12 cellular contexts compared by ENCODE assay signal in genomic region chr10:4051011-4051407, GRCh38.
DNase-seq lines count a peak whose midpoint lies in the region; ATAC-seq, FAIRE-seq and TF ChIP-seq lines count a peak whose summit lies in the region.
"Had no signal": no experiment of that assay in that cellular context is flagged by ENCODE, and none has a peak within 500 bp of the region (broad histone marks: within the 10 kb centered on the region; RNA-seq: fewer than 3 reads in every experiment).

No MANE protein-coding gene starts in this region.

- FAIRE-seq in endothelial cell of umbilical vein (lab: Jason Lieb, UNC): no peak

- H3K4me3 ChIP-seq in SK-N-SH (ENCODE audit: low read depth in 2 of 2, low read length in 1 of 2) (no peak overlapping the region), endothelial cell of umbilical vein (replicated peaks in 1 of 3; ENCODE audit: insufficient read depth in 1 of 3, low read depth in 1 of 3, low read length in 3 of 3) (no peak overlapping the region), uterus (peak overlapping the region; percentile 15 to 22)

- ATAC-seq in SK-N-SH treated with all-trans-retinoic acid at 6 μM for 48 hours (no peak), HG02870 (IDR thresholded peaks at IDR 0.05; ENCODE audit: unreplicated experiment) (no peak)
- ATAC-seq: naive thymus-derived CD4-positive, alpha-beta T cell had no signal

- H3K4me2 ChIP-seq in SK-N-SH (no peak overlapping the region), endothelial cell of umbilical vein (ENCODE audit: insufficient read depth, low read length) (peak overlapping the region; percentile 18)

- H3K4me1 ChIP-seq in SK-N-SH (ENCODE audit: control insufficient read depth in 1 of 2, insufficient read depth in 2 of 2, low read depth in 1 of 2, low read length in 1 of 2): no peaks in the 10 kb centered on the region
- peaks cover 6% of the 10 kb centered on the region for H3K4me1 ChIP-seq in endothelial cell of umbilical vein (ENCODE audit: control insufficient read depth, extremely low read depth, insufficient read depth, low read length)
- H3K4me1 ChIP-seq in uterus: peaks cover 0 to 4% of the 10 kb centered on the region in 2 donors

- dilution Hi-C loops in endothelial cell of umbilical vein (cut with MboI; ENCODE audit: extremely low pct_ligation_motif_present, low sequenced_read_pairs): no loop called here

- POLR2A ChIA-PET in SK-N-SH (lab: Yijun Ruan, JAX): no interaction called here
- POLR2A ChIA-PET in endothelial cell of umbilical vein (lab: Charles Lee): no interaction called here

- BruUV-seq in endothelial cell of umbilical vein (replicated peaks; lab: Mats Ljungman, UMichigan): no TSS peak

- no peaks in the 10 kb centered on the region for H3K9me1 ChIP-seq in endothelial cell of umbilical vein (replicated peaks; ENCODE audit: control insufficient read depth, extremely low read depth, insufficient read depth, low read length)

- H3K27me3 ChIP-seq in SK-N-SH (ENCODE audit: insufficient read depth) (no peaks in the 10 kb centered on the region), endothelial cell of umbilical vein (ENCODE audit: control insufficient read depth in 2 of 2, insufficient read depth in 2 of 2, low read length in 2 of 2) (no peaks in the 10 kb centered on the region), uterus (no peaks in the 10 kb centered on the region)

- DNase-seq in SK-N-SH (no peak), endothelial cell of umbilical vein (ENCODE audit: low read depth, low spot score) (peak; percentile 70), myocyte (ENCODE audit: low read depth) (peak; percentile 75), uterus (peak; percentile 40 to 70), NCI-H128 (lab: John Stamatoyannopoulos, UW; ENCODE audit: unreplicated experiment) (no peak), AML-193 (lab: John Stamatoyannopoulos, UW) (no peak)
- DNase-seq: 8988T; naive thymus-derived CD4-positive, alpha-beta T cell; NCI-H1048; T-helper 1 cell had no signal

- H4K20me1 ChIP-seq in SK-N-SH (ENCODE audit: insufficient read depth): no peaks in the 10 kb centered on the region
- no peaks in the 10 kb centered on the region for H4K20me1 ChIP-seq in endothelial cell of umbilical vein (replicated peaks; ENCODE audit: control insufficient read depth, extremely low read depth, insufficient read depth, low read length)

- no peak for TF ChIP-seq CTCF in SK-N-SH (IDR thresholded peaks at IDR 0.05)
- no peak for TF ChIP-seq CTCF in endothelial cell of umbilical vein (IDR thresholded peaks at IDR 0.05; ENCODE audit: extremely low read depth in 1 of 2, insufficient read depth in 1 of 2, low read depth in 1 of 2, low read length in 2 of 2)
- no peak for TF ChIP-seq CTCF in uterus (IDR thresholded peaks at IDR 0.05)

- no peaks in the 10 kb centered on the region for H3F3A ChIP-seq in SK-N-SH (replicated peaks; ENCODE audit: insufficient read depth)

- no peak for TF ChIP-seq RAD21 in SK-N-SH (IDR thresholded peaks at IDR 0.05; ENCODE audit: low read length)

- H3K9me2 ChIP-seq in SK-N-SH: no peaks in the 10 kb centered on the region

- H2AFZ ChIP-seq in SK-N-SH (ENCODE audit: low read depth) (peak overlapping the region; percentile 5; the same call in 1 of the 2 replicates), endothelial cell of umbilical vein (ENCODE audit: low read depth, low read length) (peak overlapping the region; percentile 84)

- intact Hi-C loops in endothelial cell of umbilical vein (cut with micrococcal nuclease): no loop called here
- intact Hi-C loops in uterus (cut with DNase I; ENCODE audit: low total_unique reads): no loop called here

- no peak overlapping the region for H3K9ac ChIP-seq in SK-N-SH
- no peak overlapping the region for H3K9ac ChIP-seq in endothelial cell of umbilical vein (replicated peaks; ENCODE audit: extremely low read depth, insufficient read depth, low read length)

- H3K9me3 ChIP-seq in SK-N-SH (peaks cover 2% of the 10 kb centered on the region; the same call in 1 of the 2 replicates), endothelial cell of umbilical vein (replicated peaks; ENCODE audit: control insufficient read depth, insufficient read depth, low read length) (no peaks in the 10 kb centered on the region), uterus (no peaks in the 10 kb centered on the region)

- WGBS in SK-N-SH (ENCODE audit: low lambda C conversion rate): 93% methylated on average over 4 of the region's 4 CpGs

- no peak for TF ChIP-seq EP300 in SK-N-SH (IDR thresholded peaks at IDR 0.05; ENCODE audit: borderline replicate concordance in 1 of 2, low read depth in 1 of 2, low read length in 1 of 2)

- H3K36me3 ChIP-seq in SK-N-SH (replicated peaks in 1 of 2; ENCODE audit: control insufficient read depth in 1 of 2, insufficient read depth in 2 of 2, low read length in 1 of 2): no peaks in the 10 kb centered on the region
- no peaks in the 10 kb centered on the region for H3K36me3 ChIP-seq in endothelial cell of umbilical vein (ENCODE audit: control insufficient read depth in 2 of 2, extremely low read depth in 1 of 2, insufficient read depth in 2 of 2, low read length in 2 of 2)
- H3K36me3 ChIP-seq in uterus: no peaks in the 10 kb centered on the region

- CTCF ChIA-PET in SK-N-SH (lab: Yijun Ruan, JAX) (interaction anchor here (1.7 kb wide), 1 partner anchor 9 kb away, joined by 3 read pairs; no protein-coding TSS in a partner anchor), endothelial cell of umbilical vein (lab: Charles Lee) (interaction anchor here (1.0 to 2.6 kb wide), 2 partner anchors 11 to 96 kb away, joined by 4 to 7 read pairs; no protein-coding TSS in a partner anchor)

- no peaks in the 10 kb centered on the region for H3K79me2 ChIP-seq in SK-N-SH (ENCODE audit: insufficient read depth)
- H3K79me2 ChIP-seq in endothelial cell of umbilical vein (ENCODE audit: control insufficient read depth, insufficient read depth, low read length): no peaks in the 10 kb centered on the region

- no peak overlapping the region for H3K27ac ChIP-seq in SK-N-SH (ENCODE audit: low read depth in 2 of 2, low read length in 1 of 2)
- H3K27ac ChIP-seq in endothelial cell of umbilical vein (ENCODE audit: insufficient read depth, low read depth, low read length): no peak overlapping the region
- peak overlapping the region; percentile 78 to 87 for H3K27ac ChIP-seq in uterus

- TF ChIP-seq POLR2A in endothelial cell of umbilical vein (IDR thresholded peaks at IDR 0.05; ENCODE audit: low read depth, low read length) (no peak), uterus (IDR thresholded peaks at IDR 0.05) (no peak)

TF ChIP-seq in SK-N-SH, 30 proteins besides CTCF, POLR2A, EP300 and RAD21 (continues in another document):
- TF ChIP-seq IRF3 (IDR thresholded peaks at IDR 0.05; ENCODE audit: low read depth, low read length): no peak
- no peak for TF ChIP-seq ELF1 (IDR thresholded peaks at IDR 0.05)
- no peak for TF ChIP-seq RXRA (IDR thresholded peaks at IDR 0.05; ENCODE audit: borderline replicate concordance, low read depth)
- no peak for TF ChIP-seq FOXM1 (IDR thresholded peaks at IDR 0.05; ENCODE audit: low read depth)
- TF ChIP-seq RCOR1 (IDR thresholded peaks at IDR 0.05; ENCODE audit: low read length): no peak
- no peak for TF ChIP-seq GATA2 (CRISPR knock-in tag; IDR thresholded peaks at IDR 0.05)
- no peak for TF ChIP-seq SMC3 (IDR thresholded peaks at IDR 0.05; ENCODE audit: low read depth, low read length)

TF ChIP-seq in SK-N-SH treated with all-trans-retinoic acid at 6 μM for 48 hours, 23 proteins besides CTCF, POLR2A, EP300 and RAD21 (continues in another document):
- TF ChIP-seq BACH2 (CRISPR knock-in tag; IDR thresholded peaks at IDR 0.05; ENCODE audit: borderline replicate concordance) (no peak), CSRNP3 (CRISPR knock-in tag; IDR thresholded peaks at IDR 0.05) (no peak), OSR1 (CRISPR knock-in tag; IDR thresholded peaks at IDR 0.05) (no peak)

TF ChIP-seq in endothelial cell of umbilical vein, 7 proteins besides CTCF, POLR2A, EP300 and RAD21:
- TF ChIP-seq EZH2 (IDR thresholded peaks at IDR 0.05; ENCODE audit: borderline replicate concordance, low read depth, low read length, severe bottlenecking) (no peak), GATA2 (IDR thresholded peaks at IDR 0.05; ENCODE audit: insufficient read depth, insufficient read length, low read depth, low read length) (no peak), MAX (IDR thresholded peaks at IDR 0.05; ENCODE audit: insufficient read depth, insufficient read length) (no peak), FOS (IDR thresholded peaks at IDR 0.05; ENCODE audit: borderline replicate concordance, insufficient read depth, low read length) (no peak), POLR2AphosphoS5 (IDR thresholded peaks at IDR 0.05; ENCODE audit: insufficient read depth, low read depth, low read length) (no peak), JUN (IDR thresholded peaks at IDR 0.05; ENCODE audit: borderline replicate concordance, insufficient read depth, insufficient read length, low read depth) (no peak), MYC (IDR thresholded peaks at IDR 0.05; ENCODE audit: low read depth, low read length) (no peak)

Comparison
In these comparisons a context has a peak if more than half of its experiments do, and no peak if none do; other contexts are left out.
1. DNase-seq: peak in endothelial cell of umbilical vein (single experiment), myocyte (single experiment) and uterus (2 of 2); none in SK-N-SH (single experiment), NCI-H128 (single experiment) and AML-193 (0 of 2).
2. H3K27ac ChIP-seq: peak in uterus (2 of 2); none in SK-N-SH (0 of 2) and endothelial cell of umbilical vein (single experiment).
3. H3K4me3 ChIP-seq: peak in uterus (2 of 2); none in SK-N-SH (0 of 2) and endothelial cell of umbilical vein (0 of 3).